Comparison of ENCODE assay signal across 14 cellular contexts in genomic region chr10:98264378-98265065, GRCh38. TPM values are rescaled to one million over a fixed set of nuclear protein-coding genes. Genes with fewer than 3 reads are reported as not detected.
DNase-seq lines count a peak whose midpoint lies in the region; ATAC-seq and TF ChIP-seq lines count a peak whose summit lies in the region.
"Had no signal": no experiment of that assay in that cellular context is flagged by ENCODE, and none has a peak within 500 bp of the region (broad histone marks: within the 10 kb centered on the region; RNA-seq: fewer than 3 reads in every experiment).

No MANE protein-coding gene starts in this region.

- no peaks in the 10 kb centered on the region for H3K4me1 ChIP-seq in CD8-positive, alpha-beta T cell (ENCODE audit: insufficient read depth, low read length)
- H3K4me1 ChIP-seq in GM23248 (ENCODE audit: insufficient read depth): peaks cover 22% of the 10 kb centered on the region
- peaks cover 4% of the 10 kb centered on the region for H3K4me1 ChIP-seq in CD8-positive, alpha-beta memory T cell (ENCODE audit: insufficient read depth, low read length)

- H3K9me3 Mint-ChIP-seq in CD8-positive, alpha-beta T cell: no peaks in the 10 kb centered on the region
- no peaks in the 10 kb centered on the region for H3K9me3 Mint-ChIP-seq in neural crest cell
- no peaks in the 10 kb centered on the region for H3K9me3 Mint-ChIP-seq in CD8-positive, alpha-beta memory T cell
- H3K9me3 Mint-ChIP-seq: IgD-negative memory B cell had no signal

- H3K4me3 Mint-ChIP-seq in CD8-positive, alpha-beta T cell: no peak overlapping the region
- H3K4me3 Mint-ChIP-seq in T-helper 17 cell (no peak overlapping the region), neural crest cell (peak overlapping the region; percentile 36)
- H3K4me3 Mint-ChIP-seq in CD8-positive, alpha-beta memory T cell: no peak overlapping the region

- no peak overlapping the region for H3K27ac ChIP-seq in CD8-positive, alpha-beta T cell (ENCODE audit: low read depth, low read length)
- no peak overlapping the region for H3K27ac ChIP-seq in GM23248
- no peak overlapping the region for H3K27ac ChIP-seq in CD8-positive, alpha-beta memory T cell (ENCODE audit: low read depth, low read length)

- no peak overlapping the region for H3K9ac ChIP-seq in GM23248

- H3K4me3 ChIP-seq in CD8-positive, alpha-beta T cell (ENCODE audit: low read depth, low read length): no peak overlapping the region
- H3K4me3 ChIP-seq in GM23248: 0 out of 2 replicates have a peak overlapping the region, but pooled peaks have one; percentile 18
- no peak overlapping the region for H3K4me3 ChIP-seq in CD8-positive, alpha-beta memory T cell (ENCODE audit: low read length)

- CTCF ChIA-PET in CD8-positive, alpha-beta T cell (lab: Charles Lee): interaction anchor here (0.5 kb wide), 1 partner anchor 98 kb away, joined by 4 read pairs; no protein-coding TSS in a partner anchor
- CTCF ChIA-PET in CD8-positive, alpha-beta memory T cell (lab: Charles Lee): no interaction called here

- H3K27me3 Mint-ChIP-seq in CD8-positive, alpha-beta T cell (ENCODE audit: low read depth): peaks cover 19% of the 10 kb centered on the region
- H3K27me3 Mint-ChIP-seq in T-helper 17 cell (peaks cover 37% of the 10 kb centered on the region), neural crest cell (ENCODE audit: low read depth) (peaks cover 2% of the 10 kb centered on the region)
- peaks cover 19 to 34% of the 10 kb centered on the region in 2 donors for H3K27me3 Mint-ChIP-seq in CD8-positive, alpha-beta memory T cell

- intact Hi-C loops in CD8-positive, alpha-beta T cell (cut with DNase I, micrococcal nuclease): no loop called here

- no peak for TF ChIP-seq CTCF in CD8-positive, alpha-beta T cell (IDR thresholded peaks at IDR 0.05)
- no peak for TF ChIP-seq CTCF in neural crest cell (conservative IDR thresholded peaks at IDR 0.05)

- ATAC-seq in CD8-positive, alpha-beta T cell: no peak
- ATAC-seq in T-helper 17 cell (no peak), GM19351 (IDR thresholded peaks at IDR 0.05; ENCODE audit: unreplicated experiment) (no peak)

- no peak overlapping the region for H3K4me2 ChIP-seq in GM23248 (ENCODE audit: unreplicated experiment)

- H3K9me3 ChIP-seq in CD8-positive, alpha-beta T cell (ENCODE audit: low read length): no peaks in the 10 kb centered on the region
- H3K9me3 ChIP-seq in GM23248 (ENCODE audit: low read depth) (no peaks in the 10 kb centered on the region), T-helper 17 cell (ENCODE audit: control insufficient read depth, low read length, poor library complexity, severe bottlenecking) (no peaks in the 10 kb centered on the region)
- no peaks in the 10 kb centered on the region for H3K9me3 ChIP-seq in CD8-positive, alpha-beta memory T cell (ENCODE audit: low read length)

- peaks cover 10% of the 10 kb centered on the region for H3K4me1 Mint-ChIP-seq in CD8-positive, alpha-beta T cell (ENCODE audit: low read depth)
- peaks cover 11% of the 10 kb centered on the region for H3K4me1 Mint-ChIP-seq in T-helper 17 cell
- peaks cover 36% of the 10 kb centered on the region for H3K4me1 Mint-ChIP-seq in neural crest cell
- H3K4me1 Mint-ChIP-seq in CD8-positive, alpha-beta memory T cell: peaks cover 4 to 13% (median 6%) of the 10 kb centered on the region in 3 donors

- WGBS in GM23248 (ENCODE audit: low coverage in 1 of 2, low lambda C conversion rate in 2 of 2, missing lambda C conversion rate in 2 of 2), 2 experiments: 73 to 79% methylated on average over 12 of the region's 12 CpGs

- H3K27ac Mint-ChIP-seq in CD8-positive, alpha-beta T cell: peak overlapping the region; percentile 9
- H3K27ac Mint-ChIP-seq in T-helper 17 cell (peak overlapping the region; percentile 29), neural crest cell (ENCODE audit: unreplicated experiment) (no peak overlapping the region)
- peak overlapping the region in 3 of 8 donors; percentile 12 to 68 (median 32) for H3K27ac Mint-ChIP-seq in CD8-positive, alpha-beta memory T cell

- H3K27me3 ChIP-seq in CD8-positive, alpha-beta T cell (ENCODE audit: insufficient read depth, low read length): no peaks in the 10 kb centered on the region
- no peaks in the 10 kb centered on the region for H3K27me3 ChIP-seq in GM23248 (replicated peaks; ENCODE audit: insufficient read depth)
- peaks cover 3% of the 10 kb centered on the region for H3K27me3 ChIP-seq in CD8-positive, alpha-beta memory T cell (ENCODE audit: insufficient read depth, low read length, poor library complexity, severe bottlenecking)

- no peaks in the 10 kb centered on the region for H4K20me1 ChIP-seq in GM23248 (ENCODE audit: insufficient read depth)

- peaks cover 3% of the 10 kb centered on the region for H3K36me3 Mint-ChIP-seq in CD8-positive, alpha-beta T cell
- H3K36me3 Mint-ChIP-seq in T-helper 17 cell (ENCODE audit: low read depth): peaks cover 8% of the 10 kb centered on the region
- H3K36me3 Mint-ChIP-seq in neural crest cell (ENCODE audit: low read depth): no peaks in the 10 kb centered on the region
- H3K36me3 Mint-ChIP-seq in CD8-positive, alpha-beta memory T cell: peaks cover 0 to 2% (median 2%) of the 10 kb centered on the region in 3 donors
- H3K36me3 Mint-ChIP-seq: IgD-negative memory B cell had no signal

- in situ Hi-C loops in GM23248 (cut with MboI): no loop called here

- peaks cover 35% of the 10 kb centered on the region for H3F3A ChIP-seq in GM23248 (ENCODE audit: insufficient read depth)

- H3K79me2 ChIP-seq in GM23248 (ENCODE audit: insufficient read depth): peaks cover 24% of the 10 kb centered on the region

- peak in 1 of 7 experiments; percentile 39 for DNase-seq in CD8-positive, alpha-beta T cell
- DNase-seq in GM23248 (no peak), T-helper 17 cell (no peak), neural crest cell (ENCODE audit: low read depth, low spot score) (no peak), NCI-H2227 (lab: John Stamatoyannopoulos, UW; ENCODE audit: unreplicated experiment) (no peak)
- DNase-seq in CD8-positive, alpha-beta memory T cell: no peak
- DNase-seq: HCEC 1CT, NCI-H1092 treated with DMSO at 0.1 percent for 48 hours, NCI-H1694, NCI-H510A, NCI-H82, SHP77 treated with DMSO at 0.1 percent for 48 hours had no signal

- H2AFZ ChIP-seq in GM23248: no peak overlapping the region

- H3K9me2 ChIP-seq in GM23248 (ENCODE audit: insufficient read depth): no peaks in the 10 kb centered on the region

- H3K36me3 ChIP-seq in CD8-positive, alpha-beta T cell (ENCODE audit: insufficient read depth, low read length): no peaks in the 10 kb centered on the region
- H3K36me3 ChIP-seq in GM23248 (ENCODE audit: low read depth): peaks cover 12% of the 10 kb centered on the region; the same call in 1 of the 2 replicates
- H3K36me3 ChIP-seq in CD8-positive, alpha-beta memory T cell (ENCODE audit: insufficient read depth, low read length): no peaks in the 10 kb centered on the region

- POLR2A ChIA-PET in CD8-positive, alpha-beta T cell (lab: Charles Lee): no interaction called here
- POLR2A ChIA-PET in CD8-positive, alpha-beta memory T cell (lab: Charles Lee): interaction anchor here (0.5 kb wide), 1 partner anchor 12 kb away, joined by 3 read pairs; no protein-coding TSS in a partner anchor

RNA-seq across cellular contexts. Expression of gene LOXL4, which starts 3.5 kb away (rescaled TPM):
- under 1 TPM in 1 of 2 experiments, not detected in 1; 0.08 TPM for total RNA-seq in CD8-positive, alpha-beta T cell
- total RNA-seq in GM23248 (2014; rRNA removed; shearing (Covaris generic)): 496 and 507 TPM in 2 replicates
- 319 and 320 TPM in 2 replicates for polyA plus RNA-seq in GM23248 (2016; fragmentation: Nextera tagmentation; extraction: Ambion mirVana)
- total RNA-seq in T-helper 17 cell: not detected
- 1.5 and 1.7 TPM in 2 replicates for total RNA-seq in neural crest cell
- not detected for total RNA-seq in CD8-positive, alpha-beta memory T cell
- polyA plus RNA-seq in CD8-positive, alpha-beta memory T cell: 0.43 TPM

Comparison
In these comparisons a context has a peak if more than half of its experiments do, and no peak if none do; other contexts are left out.
1. RNA of gene LOXL4, which starts 3.5 kb away (total RNA-seq): 496 to 507 TPM in GM23248; 1.5 to 1.7 TPM in neural crest cell, 0.08 TPM in CD8-positive, alpha-beta T cell, not detected in CD8-positive, alpha-beta memory T cell and not detected in T-helper 17 cell; every median in the first group is over 100 times any median in the second.